Comparison of ENCODE assay signal across 6 cellular contexts in genomic region chr22:15563461-15563860, GRCh38. TPM values are rescaled to one million over a fixed set of nuclear protein-coding genes. Genes with fewer than 3 reads are reported as not detected.
"Had no signal": no experiment of that assay in that cellular context is flagged by ENCODE, and none has a peak within 500 bp of the region (broad histone marks: within the 10 kb centered on the region; RNA-seq: fewer than 3 reads in every experiment).

No MANE protein-coding gene starts in this region.

RNA-seq across cellular contexts. Expression of gene OR11H1, which starts 35.5 kb away (rescaled TPM):
- total RNA-seq: HepG2, HT-29, HT1080, IMR-90, K562 had no signal
- polyA plus RNA-seq: HepG2, IgD-negative memory B cell, IMR-90, K562 had no signal
